Comparison of ENCODE assay signal across 9 cellular contexts in the genomic region with DNA sequence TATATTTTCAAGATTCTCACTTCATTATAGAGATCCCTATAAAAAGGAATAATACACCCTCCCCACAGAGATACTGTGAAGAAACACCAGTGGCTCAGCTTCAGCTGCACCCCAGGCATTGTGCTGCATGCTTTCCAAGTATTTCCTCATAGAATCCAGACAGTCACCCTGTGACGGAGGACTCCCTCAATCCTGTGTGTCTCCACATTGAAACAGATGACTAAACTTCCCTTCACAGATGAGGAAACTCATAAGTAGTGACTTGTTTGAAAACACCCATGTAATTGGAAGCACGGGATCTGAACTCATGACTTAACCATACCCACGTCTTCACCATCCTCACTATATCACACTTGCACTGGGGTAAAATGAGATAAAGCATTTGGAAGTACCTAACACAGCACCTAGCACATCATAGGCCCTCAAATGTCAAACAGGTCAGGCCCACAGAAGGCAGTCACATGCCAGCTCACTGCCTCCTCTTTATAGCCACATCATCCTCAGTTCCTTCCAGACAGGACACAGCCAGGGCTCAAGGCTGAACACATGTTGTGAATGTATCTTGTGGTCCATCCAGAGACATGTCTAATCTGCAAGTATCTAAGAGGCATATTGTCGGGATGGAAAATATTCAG. TPM values are rescaled to one million over a fixed set of nuclear protein-coding genes. Genes with fewer than 3 reads are reported as not detected.
A peak's percentile ranks its signal among the peaks of the same experiment; 100 is the strongest.
DNase-seq lines count a peak whose midpoint lies in the region; ATAC-seq lines count a peak whose summit lies in the region.
"Had no signal": no experiment of that assay in that cellular context is flagged by ENCODE, and none has a peak within 500 bp of the region (broad histone marks: within the 10 kb centered on the region; RNA-seq: fewer than 3 reads in every experiment).

No MANE protein-coding gene starts in this region.

- peaks cover 7 to 24% of the 10 kb centered on the region in 2 experiments for H3K36me3 ChIP-seq in trophoblast cell (ENCODE audit: control insufficient read depth in 1 of 2, insufficient read depth in 2 of 2, low read length in 2 of 2)

- peaks cover 4 to 11% of the 10 kb centered on the region in 2 donors for H3K4me1 Mint-ChIP-seq in stimulated activated naive B cell treated with anti-CD40 and anti-IgM and Interleukin-4, amounts not matched to agents 10 μg/mL and 1 μg/mL and 100 μg/mL, for 72 hours

- no peaks in the 10 kb centered on the region for H3K9me3 Mint-ChIP-seq in stimulated activated naive B cell treated with anti-CD40 and anti-IgM and Interleukin-4, amounts not matched to agents 10 μg/mL and 1 μg/mL and 100 μg/mL, for 72 hours

- H4K91ac ChIP-seq in trophoblast cell (ENCODE audit: low read depth, low read length): no peak overlapping the region

- no peak overlapping the region for H3K4me3 Mint-ChIP-seq in stimulated activated naive B cell treated with anti-CD40 and anti-IgM and Interleukin-4, amounts not matched to agents 10 μg/mL and 1 μg/mL and 100 μg/mL, for 72 hours

- H3K36me3 Mint-ChIP-seq in stimulated activated naive B cell treated with anti-CD40 and anti-IgM and Interleukin-4, amounts not matched to agents 10 μg/mL and 1 μg/mL and 100 μg/mL, for 72 hours: peaks cover 12% of the 10 kb centered on the region in 2 donors

- no peak overlapping the region for H2BK12ac ChIP-seq in trophoblast cell (ENCODE audit: low read length)

- no peaks in the 10 kb centered on the region for H3K27me3 Mint-ChIP-seq in stimulated activated naive B cell treated with anti-CD40 and anti-IgM and Interleukin-4, amounts not matched to agents 10 μg/mL and 1 μg/mL and 100 μg/mL, for 72 hours

- H3K23ac ChIP-seq in trophoblast cell (ENCODE audit: low read length): no peak overlapping the region

- no peak overlapping the region for H3K4me3 ChIP-seq in trophoblast cell (ENCODE audit: low read depth, low read length)
- H3K4me3 ChIP-seq: testis had no signal

- no peaks in the 10 kb centered on the region for H3K79me1 ChIP-seq in trophoblast cell (ENCODE audit: low read length)

- H3K4me1 ChIP-seq in trophoblast cell (ENCODE audit: control insufficient read depth in 1 of 2, insufficient read depth in 2 of 2, low read length in 2 of 2): peaks cover 0 to 7% of the 10 kb centered on the region in 2 experiments

- peak; percentile 25 for DNase-seq in Ammon's horn (ENCODE audit: low spot score)
- peak; percentile 26 for DNase-seq in RKO (ENCODE audit: low spot score)
- DNase-seq in fibroblast of peridontal ligament (ENCODE audit: extremely low read depth): peak; percentile 94
- DNase-seq in trophoblast cell: peak; percentile 17 to 47
- no peak for DNase-seq in NCI-H2029 (lab: John Stamatoyannopoulos, UW)
- no peak for DNase-seq in T-helper 1 cell
- DNase-seq in stimulated activated naive B cell treated with anti-CD40 and anti-IgM and Interleukin-4, amounts not matched to agents 10 μg/mL and 1 μg/mL and 100 μg/mL, for 72 hours: no peak

- H3K27me3 ChIP-seq in trophoblast cell (ENCODE audit: insufficient read depth, low read length): no peaks in the 10 kb centered on the region
- H3K27me3 ChIP-seq: testis had no signal

- no peak overlapping the region for H2AK5ac ChIP-seq in trophoblast cell (ENCODE audit: low read length)

- no peak overlapping the region for H3K9ac ChIP-seq in trophoblast cell (ENCODE audit: low read length)

- H2AFZ ChIP-seq in trophoblast cell (ENCODE audit: insufficient read depth, low read length, poor library complexity): no peak overlapping the region

- no peaks in the 10 kb centered on the region for H3K79me2 ChIP-seq in trophoblast cell (ENCODE audit: control insufficient read depth, insufficient read depth, low read length, poor library complexity)

- no peak overlapping the region for H3K14ac ChIP-seq in trophoblast cell (ENCODE audit: low read length)

- H3K9me3 ChIP-seq in trophoblast cell (ENCODE audit: insufficient read depth, low read depth, low read length): no peaks in the 10 kb centered on the region
- H3K9me3 ChIP-seq: testis had no signal

- H3K4ac ChIP-seq in trophoblast cell (ENCODE audit: low read depth, low read length): no peak overlapping the region

- no peak overlapping the region for H3K27ac Mint-ChIP-seq in stimulated activated naive B cell treated with anti-CD40 and anti-IgM and Interleukin-4, amounts not matched to agents 10 μg/mL and 1 μg/mL and 100 μg/mL, for 72 hours

- H4K8ac ChIP-seq in trophoblast cell (ENCODE audit: low read depth, low read length): no peak overlapping the region

- no CpG with 5 or more reads among the region's 4 CpGs for WGBS in trophoblast cell (ENCODE audit: extremely low coverage, insufficient coverage, insufficient read length)

- H3K18ac ChIP-seq in trophoblast cell (ENCODE audit: low read length): no peak overlapping the region

- H3K4me2 ChIP-seq in trophoblast cell (ENCODE audit: low read length): no peak overlapping the region

- H3K27ac ChIP-seq in trophoblast cell (ENCODE audit: low read depth, low read length): no peak overlapping the region
- H3K27ac ChIP-seq: testis had no signal

- ATAC-seq in GM21360 (IDR thresholded peaks at IDR 0.05; ENCODE audit: unreplicated experiment): no peak
- no peak for ATAC-seq in stimulated activated naive B cell treated with anti-CD40 and anti-IgM and Interleukin-4, amounts not matched to agents 10 μg/mL and 1 μg/mL and 100 μg/mL, for 72 hours (replicated peaks)

- H4K12ac ChIP-seq in trophoblast cell (ENCODE audit: low read depth, low read length): no peak overlapping the region

- no peak overlapping the region for H2BK5ac ChIP-seq in trophoblast cell (ENCODE audit: low read depth, low read length, poor library complexity)

- no peak overlapping the region for H2BK120ac ChIP-seq in trophoblast cell (ENCODE audit: insufficient read depth, low read length, poor library complexity)

RNA-seq across cellular contexts. Expression of gene GPR161, which starts 55.2 kb away (rescaled TPM):
- 4.7 and 5.0 TPM in 2 replicates for polyA plus RNA-seq in trophoblast cell (2013)

Comparison
In these comparisons a context has a peak if more than half of its experiments do, and no peak if none do; other contexts are left out.
1. DNase-seq: peak in Ammon's horn (single experiment), RKO (single experiment), fibroblast of peridontal ligament (single experiment) and trophoblast cell (2 of 2); none in NCI-H2029 (single experiment), T-helper 1 cell (0 of 5) and stimulated activated naive B cell treated with anti-CD40 and anti-IgM and Interleukin-4, amounts not matched to agents 10 μg/mL and 1 μg/mL and 100 μg/mL, for 72 hours (single experiment).